1 cellular context compared by ENCODE assay signal in genomic region chr6:108001696-108002231, GRCh38.
TF ChIP-seq lines count a peak whose summit lies in the region.

No MANE protein-coding gene starts in this region.

TF ChIP-seq in H1, 55 proteins besides CTCF, POLR2A, EP300 and RAD21:
- TF ChIP-seq KDM5A (IDR thresholded peaks at IDR 0.05; ENCODE audit: low read length) = no peak
- TF ChIP-seq BCL11A (IDR thresholded peaks at IDR 0.05; ENCODE audit: low read depth in 2 of 2, low read length in 2 of 2) = no peak
- no peak for TF ChIP-seq POU5F1 (IDR thresholded peaks at IDR 0.05; ENCODE audit: low read depth, low read length)
- no peak for TF ChIP-seq RFX5 (IDR thresholded peaks at IDR 0.05; ENCODE audit: borderline replicate concordance, low read depth, low read length)
- TF ChIP-seq SP1 (IDR thresholded peaks at IDR 0.05; ENCODE audit: low read depth, low read length) = no peak
- TF ChIP-seq USF2 (IDR thresholded peaks at IDR 0.05; ENCODE audit: low read length) = no peak
- no peak for TF ChIP-seq MAX (IDR thresholded peaks at IDR 0.05)
- TF ChIP-seq SP4 (IDR thresholded peaks at IDR 0.05; ENCODE audit: low read length) = no peak
- no peak for TF ChIP-seq KDM4A (IDR thresholded peaks at IDR 0.05; ENCODE audit: low read depth, low read length, severe bottlenecking)
- TF ChIP-seq CBX5 (IDR thresholded peaks at IDR 0.05; ENCODE audit: low read depth, low read length) = no peak
- TF ChIP-seq E2F6 (IDR thresholded peaks at IDR 0.05) = no peak
- no peak for TF ChIP-seq POLR2AphosphoS5 (IDR thresholded peaks at IDR 0.05; ENCODE audit: low read depth, low read length)
- no peak for TF ChIP-seq BACH1 (IDR thresholded peaks at IDR 0.05; ENCODE audit: low read length)
- no peak for TF ChIP-seq CREB1 (IDR thresholded peaks at IDR 0.05)
- TF ChIP-seq NANOG (IDR thresholded peaks at IDR 0.05; ENCODE audit: insufficient read depth, low read depth, low read length, poor library complexity, severe bottlenecking) = no peak
